ENCODE assay signal across 1 cellular context in the genomic region with DNA sequence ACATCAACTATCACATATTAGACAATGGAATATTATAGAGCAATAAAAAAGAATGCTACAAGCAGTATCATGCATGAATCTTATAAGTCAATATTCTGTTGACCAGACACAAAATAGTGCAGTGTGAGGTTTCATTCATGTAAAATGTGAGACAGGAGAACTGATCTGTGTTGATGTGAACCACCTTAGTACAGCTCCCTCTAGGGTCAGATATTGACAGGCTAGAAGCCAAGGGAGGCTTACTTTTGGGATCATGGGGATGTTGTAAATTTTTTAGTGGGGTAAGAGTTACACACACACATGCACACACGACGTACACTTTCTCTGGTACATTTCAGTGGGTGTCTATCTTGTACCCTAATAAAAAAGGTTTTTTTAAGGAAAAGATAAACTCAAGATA.
TF ChIP-seq lines count a peak whose summit lies in the region.

No MANE protein-coding gene starts in this region.

TF ChIP-seq in HCT116, 20 proteins besides CTCF, POLR2A, EP300 and RAD21 (continued from another document):
- no peak for TF ChIP-seq JUND (IDR thresholded peaks at IDR 0.05)
